ENCODE assay signal across 12 cellular contexts in the genomic region with DNA sequence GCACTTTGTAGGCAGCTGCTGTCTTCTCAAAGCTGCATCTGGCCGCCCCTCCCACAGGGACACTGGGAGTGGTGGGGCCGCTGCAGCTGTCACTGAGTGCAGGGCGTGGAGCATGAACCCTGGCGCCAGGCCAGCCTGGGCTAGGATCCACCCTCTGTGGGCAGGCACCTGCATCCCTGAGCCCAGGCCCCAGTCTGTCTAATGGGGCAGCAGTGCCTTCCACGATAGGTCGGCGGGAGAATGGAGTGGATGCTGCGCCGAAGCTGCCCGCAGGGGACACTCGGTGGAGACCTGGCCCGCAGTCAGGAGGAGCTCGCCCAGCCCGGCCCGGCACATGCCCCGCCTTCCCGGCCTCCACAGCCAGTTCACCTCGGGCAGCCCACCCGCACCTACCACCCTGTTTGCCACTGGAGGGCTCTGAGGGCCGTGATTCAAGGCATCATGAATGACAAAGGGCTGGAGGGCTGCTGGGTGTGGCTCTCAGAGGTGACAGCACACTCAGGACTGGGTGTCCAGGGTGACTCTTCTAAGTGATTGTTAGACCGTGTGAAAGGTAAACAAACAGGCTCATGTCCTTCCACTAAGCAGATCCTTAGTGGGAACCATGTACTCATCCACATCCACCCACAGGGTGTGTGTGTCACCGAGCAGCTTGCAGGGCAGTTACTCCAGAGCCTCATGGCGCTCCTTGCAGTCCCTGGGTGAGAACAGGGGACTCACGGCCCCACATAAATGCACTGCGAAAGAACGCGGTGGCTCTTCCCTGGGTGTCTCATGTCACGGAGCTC.
A peak's percentile ranks its signal among the peaks of the same experiment; 100 is the strongest.
DNase-seq lines count a peak whose midpoint lies in the region; ATAC-seq, FAIRE-seq and TF ChIP-seq lines count a peak whose summit lies in the region.
"Had no signal": no experiment of that assay in that cellular context is flagged by ENCODE, and none has a peak within 500 bp of the region (broad histone marks: within the 10 kb centered on the region; RNA-seq: fewer than 3 reads in every experiment).

No MANE protein-coding gene starts in this region.

- WGBS in GM12878 (ENCODE audit: insufficient coverage, insufficient replicate concordance, low lambda C conversion rate, missing lambda C conversion rate) = 81% methylated on average over 23 of the region's 28 CpGs

- H3K27me3 ChIP-seq in BLaER1 (no peaks in the 10 kb centered on the region), GM12878 (replicated peaks in 1 of 2; ENCODE audit: control insufficient read depth in 2 of 2, insufficient read depth in 2 of 2, low read length in 1 of 2) (no peaks in the 10 kb centered on the region)

- ATAC-seq in GM12878 (no peak), GM19455 (IDR thresholded peaks at IDR 0.05; ENCODE audit: unreplicated experiment) (no peak)

- H3K27ac ChIP-seq in BLaER1 (peak overlapping the region; percentile 67), GM12878 (ENCODE audit: control insufficient read depth, insufficient read depth) (no peak overlapping the region)

- intact Hi-C loops in GM12878 (cut with micrococcal nuclease; ENCODE audit: unreplicated experiment) = no loop called here

- CTCF ChIA-PET in GM12878 (lab: Yijun Ruan, JAX) = no interaction called here

- SMC1A ChIA-PET in GM12878 (lab: Charles Lee; ENCODE audit: uncharacterized antibody, unreplicated experiment) = interaction anchor here (0.6 kb wide), 1 partner anchor 1106 kb away, joined by 3 read pairs; no protein-coding TSS in a partner anchor

- POLR2A ChIA-PET in GM12878 (lab: Charles Lee) = no interaction called here

- no peaks in the 10 kb centered on the region for H3K79me2 ChIP-seq in GM12878 (ENCODE audit: control insufficient read depth, insufficient read depth, low read length)

- no TSS peak for BruUV-seq in GM12878 (replicated peaks; lab: Mats Ljungman, UMichigan)

- no peak overlapping the region for H2AFZ ChIP-seq in GM12878 (ENCODE audit: control insufficient read depth, low read depth, low read length)

- peak; percentile 44 for DNase-seq in LHCN-M2 (ENCODE audit: low read depth)
- DNase-seq in GM12878 (ENCODE audit: low read depth, low spot score) = no peak
- DNase-seq in iPS-NIHi11 (ENCODE audit: low spot score) = peak; percentile 49
- DNase-seq in effector CD4-positive, alpha-beta T cell = no peak
- DNase-seq in NCI-H526 (lab: John Stamatoyannopoulos, UW) = no peak
- no peak for DNase-seq in NCI-H1694 (lab: John Stamatoyannopoulos, UW)
- DNase-seq: activated B cell treated with CpG ODN at 0.5 μM for 24 hours; activated naive CD4-positive, alpha-beta T cell treated with anti-CD3 and anti-CD28 coated beads, Interleukin-2, amount 10 ng/mL, durations not matched to agents 7 days and 5 days; KBM-7; OCI-M1 had no signal

- no peak overlapping the region for H3K9ac ChIP-seq in BLaER1
- H3K9ac ChIP-seq in GM12878 (ENCODE audit: control insufficient read depth, insufficient read depth, low read length) = no peak overlapping the region

- no peak for TF ChIP-seq EP300 in GM12878 (IDR thresholded peaks at IDR 0.05; ENCODE audit: borderline replicate concordance in 1 of 2, control insufficient read depth in 1 of 2, low read depth in 2 of 2, low read length in 2 of 2)

- no peak for TF ChIP-seq CTCF in GM12878 (IDR thresholded peaks at IDR 0.05 in 2 of 3, conservative IDR thresholded peaks at IDR 0.05 in 1 of 3; ENCODE audit: control insufficient read depth in 2 of 3, extremely low read depth in 1 of 3, insufficient read depth in 1 of 3, low read depth in 3 of 3, low read length in 3 of 3)

- FAIRE-seq in GM12878 (lab: Jason Lieb, UNC) = no peak

- H3K4me2 ChIP-seq in BLaER1 = peak overlapping the region; percentile 73
- no peak overlapping the region for H3K4me2 ChIP-seq in GM12878 (ENCODE audit: control insufficient read depth, insufficient read depth)

- H3K4me1 ChIP-seq in BLaER1 (peaks cover 74% of the 10 kb centered on the region), GM12878 (ENCODE audit: control insufficient read depth, insufficient read depth, low read length) (peaks cover 13% of the 10 kb centered on the region)

- H3K9me3 ChIP-seq in BLaER1 (no peaks in the 10 kb centered on the region), GM12878 (replicated peaks; ENCODE audit: control insufficient read depth, insufficient read depth, low read length) (no peaks in the 10 kb centered on the region)

- H3K4me3 ChIP-seq in BLaER1 (no peak overlapping the region), GM12878 (no peak overlapping the region)

- RAD21 ChIA-PET in GM12878 (lab: Charles Lee; ENCODE audit: unreplicated experiment) = interaction anchor here (0.9 to 1.0 kb wide), 2 partner anchors 113 to 150 kb away, joined by 3 to 4 read pairs; no protein-coding TSS in a partner anchor

- TF ChIP-seq POLR2A in GM12878 (IDR thresholded peaks at IDR 0.05; ENCODE audit: low read depth, low read length) = peak; percentile 15; the same call in 1 of the 2 replicates

- in situ Hi-C loops in GM12878 (cut with MboI) = loop anchor here (25.0 kb wide), 1 partner anchor 222 kb away; no protein-coding TSS in a partner anchor

- H3K36me3 ChIP-seq in BLaER1 (0 out of 2 replicates have a peak, but pooled peaks cover 8% of the 10 kb centered on the region), GM12878 (ENCODE audit: control insufficient read depth in 2 of 2, insufficient read depth in 2 of 2, low read length in 1 of 2) (no peaks in the 10 kb centered on the region; a peak in 1 of 4 replicates)

- H4K20me1 ChIP-seq in BLaER1 (no peaks in the 10 kb centered on the region), GM12878 (ENCODE audit: control insufficient read depth, insufficient read depth) (no peaks in the 10 kb centered on the region)

- no peak for TF ChIP-seq RAD21 in GM12878 (IDR thresholded peaks at IDR 0.05; ENCODE audit: insufficient read depth, low read depth, low read length)

TF ChIP-seq in GM12878, 131 proteins besides CTCF, POLR2A, EP300 and RAD21:
- no peak for TF ChIP-seq FOXK2 (IDR thresholded peaks at IDR 0.05)
- no peak for TF ChIP-seq MEF2B (IDR thresholded peaks at IDR 0.05; ENCODE audit: partially characterized antibody, poor library complexity, severe bottlenecking)
- no peak for TF ChIP-seq MXI1 (IDR thresholded peaks at IDR 0.05; ENCODE audit: low read depth, low read length)
- TF ChIP-seq, protein P1, sequence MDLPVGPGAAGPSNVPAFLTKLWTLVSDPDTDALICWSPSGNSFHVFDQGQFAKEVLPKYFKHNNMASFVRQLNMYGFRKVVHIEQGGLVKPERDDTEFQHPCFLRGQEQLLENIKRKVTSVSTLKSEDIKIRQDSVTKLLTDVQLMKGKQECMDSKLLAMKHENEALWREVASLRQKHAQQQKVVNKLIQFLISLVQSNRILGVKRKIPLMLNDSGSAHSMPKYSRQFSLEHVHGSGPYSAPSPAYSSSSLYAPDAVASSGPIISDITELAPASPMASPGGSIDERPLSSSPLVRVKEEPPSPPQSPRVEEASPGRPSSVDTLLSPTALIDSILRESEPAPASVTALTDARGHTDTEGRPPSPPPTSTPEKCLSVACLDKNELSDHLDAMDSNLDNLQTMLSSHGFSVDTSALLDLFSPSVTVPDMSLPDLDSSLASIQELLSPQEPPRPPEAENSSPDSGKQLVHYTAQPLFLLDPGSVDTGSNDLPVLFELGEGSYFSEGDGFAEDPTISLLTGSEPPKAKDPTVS (IDR thresholded peaks at IDR 0.05; ENCODE audit: low read depth, low read length) = no peak
- TF ChIP-seq TCF3 (IDR thresholded peaks at IDR 0.05; ENCODE audit: borderline replicate concordance, insufficient read depth, low read depth, low read length) = no peak
- TF ChIP-seq WRNIP1 (IDR thresholded peaks at IDR 0.05; ENCODE audit: borderline replicate concordance, low read depth, low read length) = no peak
- TF ChIP-seq ESRRA (IDR thresholded peaks at IDR 0.05; ENCODE audit: low read length) = no peak
- TF ChIP-seq, protein P2, sequence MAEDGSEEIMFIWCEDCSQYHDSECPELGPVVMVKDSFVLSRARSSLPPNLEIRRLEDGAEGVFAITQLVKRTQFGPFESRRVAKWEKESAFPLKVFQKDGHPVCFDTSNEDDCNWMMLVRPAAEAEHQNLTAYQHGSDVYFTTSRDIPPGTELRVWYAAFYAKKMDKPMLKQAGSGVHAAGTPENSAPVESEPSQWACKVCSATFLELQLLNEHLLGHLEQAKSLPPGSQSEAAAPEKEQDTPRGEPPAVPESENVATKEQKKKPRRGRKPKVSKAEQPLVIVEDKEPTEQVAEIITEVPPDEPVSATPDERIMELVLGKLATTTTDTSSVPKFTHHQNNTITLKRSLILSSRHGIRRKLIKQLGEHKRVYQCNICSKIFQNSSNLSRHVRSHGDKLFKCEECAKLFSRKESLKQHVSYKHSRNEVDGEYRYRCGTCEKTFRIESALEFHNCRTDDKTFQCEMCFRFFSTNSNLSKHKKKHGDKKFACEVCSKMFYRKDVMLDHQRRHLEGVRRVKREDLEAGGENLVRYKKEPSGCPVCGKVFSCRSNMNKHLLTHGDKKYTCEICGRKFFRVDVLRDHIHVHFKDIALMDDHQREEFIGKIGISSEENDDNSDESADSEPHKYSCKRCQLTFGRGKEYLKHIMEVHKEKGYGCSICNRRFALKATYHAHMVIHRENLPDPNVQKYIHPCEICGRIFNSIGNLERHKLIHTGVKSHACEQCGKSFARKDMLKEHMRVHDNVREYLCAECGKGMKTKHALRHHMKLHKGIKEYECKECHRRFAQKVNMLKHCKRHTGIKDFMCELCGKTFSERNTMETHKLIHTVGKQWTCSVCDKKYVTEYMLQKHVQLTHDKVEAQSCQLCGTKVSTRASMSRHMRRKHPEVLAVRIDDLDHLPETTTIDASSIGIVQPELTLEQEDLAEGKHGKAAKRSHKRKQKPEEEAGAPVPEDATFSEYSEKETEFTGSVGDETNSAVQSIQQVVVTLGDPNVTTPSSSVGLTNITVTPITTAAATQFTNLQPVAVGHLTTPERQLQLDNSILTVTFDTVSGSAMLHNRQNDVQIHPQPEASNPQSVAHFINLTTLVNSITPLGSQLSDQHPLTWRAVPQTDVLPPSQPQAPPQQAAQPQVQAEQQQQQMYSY (CRISPR knock-in tag; IDR thresholded peaks at IDR 0.05) = no peak
- no peak for TF ChIP-seq NFYA (IDR thresholded peaks at IDR 0.05; ENCODE audit: borderline replicate concordance, low read depth, low read length)
- no peak for TF ChIP-seq TCF12 (IDR thresholded peaks at IDR 0.05; ENCODE audit: low read depth, low read length)
- no peak for TF ChIP-seq ZNF207 (IDR thresholded peaks at IDR 0.05; ENCODE audit: borderline replicate concordance)

Comparison
In these comparisons a context has a peak if more than half of its experiments do, and no peak if none do; other contexts are left out.
1. DNase-seq: peak in LHCN-M2 (single experiment) and iPS-NIHi11 (single experiment); none in GM12878 (single experiment), effector CD4-positive, alpha-beta T cell (single experiment), NCI-H526 (0 of 2) and NCI-H1694 (single experiment).